Comparison of ENCODE assay signal across 20 cellular contexts in genomic region chr4:82247171-82247570, GRCh38.
DNase-seq lines count a peak whose midpoint lies in the region; ATAC-seq and TF ChIP-seq lines count a peak whose summit lies in the region.
"Had no signal": no experiment of that assay in that cellular context is flagged by ENCODE, and none has a peak within 500 bp of the region (broad histone marks: within the 10 kb centered on the region; RNA-seq: fewer than 3 reads in every experiment).

No MANE protein-coding gene starts in this region.

- peaks cover 0 to 2% of the 10 kb centered on the region in 2 donors for H3K9me3 Mint-ChIP-seq in activated T-cell treated with anti-CD3 and anti-CD28 coated beads, Interleukin-2, amount 50 U/mL, for 72 hours
- peaks cover 1 to 4% of the 10 kb centered on the region in 2 donors for H3K9me3 Mint-ChIP-seq in stimulated activated naive B cell treated with anti-CD40 and anti-IgM and Interleukin-4, amounts not matched to agents 10 μg/mL and 1 μg/mL and 100 μg/mL, for 72 hours

- H3K27ac Mint-ChIP-seq in activated T-cell treated with anti-CD3 and anti-CD28 coated beads, Interleukin-2, amount 50 U/mL, for 72 hours: peak overlapping the region; percentile 50
- H3K27ac Mint-ChIP-seq in stimulated activated naive B cell treated with anti-CD40 and anti-IgM and Interleukin-4, amounts not matched to agents 10 μg/mL and 1 μg/mL and 100 μg/mL, for 72 hours: peak overlapping the region; percentile 9
- H3K27ac Mint-ChIP-seq: CD4-positive, CD25-positive, alpha-beta regulatory T cell had no signal

- ATAC-seq in activated T-cell treated with anti-CD3 and anti-CD28 coated beads, Interleukin-2, amount 50 U/mL, for 72 hours (replicated peaks in 1 of 2): no peak
- ATAC-seq in stimulated activated naive B cell treated with anti-CD40 and anti-IgM and Interleukin-4, amounts not matched to agents 10 μg/mL and 1 μg/mL and 100 μg/mL, for 72 hours (replicated peaks): no peak
- ATAC-seq: HCT116, Panc1 had no signal

- no peak overlapping the region for H3K4me3 ChIP-seq in epithelial cell of esophagus (ENCODE audit: low read length)
- H3K4me3 ChIP-seq: BLaER1 had no signal

- no peaks in the 10 kb centered on the region for H3K36me3 Mint-ChIP-seq in activated T-cell treated with anti-CD3 and anti-CD28 coated beads, Interleukin-2, amount 50 U/mL, for 72 hours (ENCODE audit: insufficient read depth in 2 of 2)
- no peaks in the 10 kb centered on the region for H3K36me3 Mint-ChIP-seq in stimulated activated naive B cell treated with anti-CD40 and anti-IgM and Interleukin-4, amounts not matched to agents 10 μg/mL and 1 μg/mL and 100 μg/mL, for 72 hours
- H3K36me3 Mint-ChIP-seq: CD4-positive, CD25-positive, alpha-beta regulatory T cell had no signal

- no peak for DNase-seq in activated T-cell treated with anti-CD3 and anti-CD28 coated beads, Interleukin-2, amount 50 U/mL, for 72 hours
- no peak for DNase-seq in activated T-cell treated with anti-CD3 and anti-CD28 coated beads, Interleukin-2, amount 50 U/mL, for 1 hour
- DNase-seq in RWPE1 (ENCODE audit: low spot score) (peak; percentile 33), epithelial cell of esophagus (ENCODE audit: low read depth) (peak; percentile 55), UCSD-AML1 (lab: John Stamatoyannopoulos, UW; ENCODE audit: unreplicated experiment) (no peak), pons (ENCODE audit: low spot score) (no peak), putamen (ENCODE audit: low spot score) (no peak)
- DNase-seq in stimulated activated naive B cell treated with anti-CD40 and anti-IgM and Interleukin-4, amounts not matched to agents 10 μg/mL and 1 μg/mL and 100 μg/mL, for 72 hours: no peak
- DNase-seq: CD4-positive, CD25-positive, alpha-beta regulatory T cell; DMS79; NCI-H1092; NCI-H1436; NCI-H187 treated with DMSO at 0.1 percent for 48 hours; NCI-H446 treated with DMSO at 0.1 percent for 48 hours; NCI-H526; SK-N-SH; SW 1271 had no signal

- H3K27ac ChIP-seq in RWPE1: no peak overlapping the region
- H3K27ac ChIP-seq: BLaER1 had no signal

- POLR2A ChIA-PET in RWPE1 (lab: Yijun Ruan, JAX; ENCODE audit: low non-redundant PET): no interaction called here

- CTCF ChIA-PET in RWPE1 (lab: Yijun Ruan, JAX): no interaction called here

- H3K27me3 Mint-ChIP-seq in activated T-cell treated with anti-CD3 and anti-CD28 coated beads, Interleukin-2, amount 50 U/mL, for 72 hours (ENCODE audit: low read depth): peaks cover 6% of the 10 kb centered on the region
- no peaks in the 10 kb centered on the region for H3K27me3 Mint-ChIP-seq in stimulated activated naive B cell treated with anti-CD40 and anti-IgM and Interleukin-4, amounts not matched to agents 10 μg/mL and 1 μg/mL and 100 μg/mL, for 72 hours

- no peak for TF ChIP-seq CTCF in RWPE1 (conservative IDR thresholded peaks at IDR 0.05; ENCODE audit: low read depth)
- TF ChIP-seq CTCF in epithelial cell of esophagus (IDR thresholded peaks at IDR 0.05; ENCODE audit: insufficient read depth, low read depth, low read length, missing control alignments): no peak

- no peak overlapping the region for H3K4me3 Mint-ChIP-seq in activated T-cell treated with anti-CD3 and anti-CD28 coated beads, Interleukin-2, amount 50 U/mL, for 72 hours
- no peak overlapping the region for H3K4me3 Mint-ChIP-seq in stimulated activated naive B cell treated with anti-CD40 and anti-IgM and Interleukin-4, amounts not matched to agents 10 μg/mL and 1 μg/mL and 100 μg/mL, for 72 hours
- H3K4me3 Mint-ChIP-seq: CD4-positive, CD25-positive, alpha-beta regulatory T cell had no signal

- H3K4me1 Mint-ChIP-seq in activated T-cell treated with anti-CD3 and anti-CD28 coated beads, Interleukin-2, amount 50 U/mL, for 72 hours (ENCODE audit: low read depth): peaks cover 7% of the 10 kb centered on the region
- H3K4me1 Mint-ChIP-seq in stimulated activated naive B cell treated with anti-CD40 and anti-IgM and Interleukin-4, amounts not matched to agents 10 μg/mL and 1 μg/mL and 100 μg/mL, for 72 hours: no peaks in the 10 kb centered on the region
- H3K4me1 Mint-ChIP-seq: CD4-positive, CD25-positive, alpha-beta regulatory T cell had no signal

Comparison
In these comparisons a context has a peak if more than half of its experiments do, and no peak if none do; other contexts are left out.
1. DNase-seq: peak in RWPE1 (single experiment) and epithelial cell of esophagus (single experiment); none in activated T-cell treated with anti-CD3 and anti-CD28 coated beads, Interleukin-2, amount 50 U/mL, for 72 hours (0 of 2), activated T-cell treated with anti-CD3 and anti-CD28 coated beads, Interleukin-2, amount 50 U/mL, for 1 hour (single experiment), stimulated activated naive B cell treated with anti-CD40 and anti-IgM and Interleukin-4, amounts not matched to agents 10 μg/mL and 1 μg/mL and 100 μg/mL, for 72 hours (single experiment), UCSD-AML1 (single experiment), pons (single experiment) and putamen (single experiment).